ENCODE assay signal across 12 cellular contexts in the genomic region with DNA sequence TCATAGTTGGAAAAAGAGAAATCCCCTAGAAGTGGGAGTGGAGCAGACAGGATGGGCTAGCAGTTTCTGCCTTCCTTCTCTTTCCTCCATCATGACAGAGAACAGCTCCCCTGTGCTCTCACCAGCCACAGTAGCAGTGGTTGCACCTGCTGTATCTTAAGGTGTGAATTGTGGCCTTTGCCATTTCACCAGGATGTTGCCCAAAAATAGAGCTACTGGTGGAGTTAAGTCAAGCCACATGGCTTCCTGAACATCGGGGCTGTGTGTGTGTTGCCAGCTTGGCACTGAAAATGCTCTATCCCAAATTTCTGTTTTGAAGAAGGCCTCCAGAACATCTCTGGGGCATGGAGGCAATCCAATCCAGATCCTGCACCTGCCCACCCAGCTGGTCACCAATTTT.
DNase-seq lines count a peak whose midpoint lies in the region; ATAC-seq lines count a peak whose summit lies in the region.
"Had no signal": no experiment of that assay in that cellular context is flagged by ENCODE, and none has a peak within 500 bp of the region (broad histone marks: within the 10 kb centered on the region; RNA-seq: fewer than 3 reads in every experiment).

No MANE protein-coding gene starts in this region.

- DNase-seq in NCI-H2171 treated with DMSO at 0.1 percent for 48 hours (lab: John Stamatoyannopoulos, UW) (peak; percentile 34), NCI-H2171 (lab: John Stamatoyannopoulos, UW) (no peak), NCI-H446 (lab: John Stamatoyannopoulos, UW) (peak; percentile 16 to 63), cerebellar cortex (ENCODE audit: low spot score) (peak; percentile 95), Right ventricle myocardium superior (no peak), HT-29 (ENCODE audit: low spot score) (no peak)
- DNase-seq in stimulated activated naive B cell treated with anti-CD40 and anti-IgM and Interleukin-4, amounts not matched to agents 10 μg/mL and 1 μg/mL and 100 μg/mL, for 72 hours, result no peak
- DNase-seq in central memory CD4-positive, alpha-beta T cell, result no peak
- DNase-seq: DMS153, NCI-H1417 treated with DMSO at 0.1 percent for 48 hours, NCI-H345 had no signal

- peaks cover 0 to 4% of the 10 kb centered on the region in 2 donors for H3K4me1 Mint-ChIP-seq in stimulated activated naive B cell treated with anti-CD40 and anti-IgM and Interleukin-4, amounts not matched to agents 10 μg/mL and 1 μg/mL and 100 μg/mL, for 72 hours

- H3K27ac Mint-ChIP-seq in stimulated activated naive B cell treated with anti-CD40 and anti-IgM and Interleukin-4, amounts not matched to agents 10 μg/mL and 1 μg/mL and 100 μg/mL, for 72 hours, result peak overlapping the region; percentile 75

- H3K4me3 Mint-ChIP-seq in stimulated activated naive B cell treated with anti-CD40 and anti-IgM and Interleukin-4, amounts not matched to agents 10 μg/mL and 1 μg/mL and 100 μg/mL, for 72 hours, result no peak overlapping the region

- H3K36me3 Mint-ChIP-seq in stimulated activated naive B cell treated with anti-CD40 and anti-IgM and Interleukin-4, amounts not matched to agents 10 μg/mL and 1 μg/mL and 100 μg/mL, for 72 hours, result peaks cover 3 to 7% of the 10 kb centered on the region in 2 donors

- no peak for ATAC-seq in stimulated activated naive B cell treated with anti-CD40 and anti-IgM and Interleukin-4, amounts not matched to agents 10 μg/mL and 1 μg/mL and 100 μg/mL, for 72 hours (replicated peaks)
- no peak for ATAC-seq in Right ventricle myocardium superior (ENCODE audit: poor library complexity)
- ATAC-seq: Panc1 had no signal

- intact Hi-C loops in Right ventricle myocardium superior (cut with DNase I), result no loop called here

- no peaks in the 10 kb centered on the region for H3K27me3 Mint-ChIP-seq in stimulated activated naive B cell treated with anti-CD40 and anti-IgM and Interleukin-4, amounts not matched to agents 10 μg/mL and 1 μg/mL and 100 μg/mL, for 72 hours

- H3K9me3 Mint-ChIP-seq in stimulated activated naive B cell treated with anti-CD40 and anti-IgM and Interleukin-4, amounts not matched to agents 10 μg/mL and 1 μg/mL and 100 μg/mL, for 72 hours, result no peaks in the 10 kb centered on the region

Comparison
In these comparisons a context has a peak if more than half of its experiments do, and no peak if none do; other contexts are left out.
1. DNase-seq: peak in NCI-H2171 treated with DMSO at 0.1 percent for 48 hours (single experiment), NCI-H446 (2 of 2) and cerebellar cortex (single experiment); none in NCI-H2171 (single experiment), stimulated activated naive B cell treated with anti-CD40 and anti-IgM and Interleukin-4, amounts not matched to agents 10 μg/mL and 1 μg/mL and 100 μg/mL, for 72 hours (single experiment), Right ventricle myocardium superior (single experiment), HT-29 (single experiment) and central memory CD4-positive, alpha-beta T cell (single experiment).